Comparison of ENCODE assay signal across 8 cellular contexts in genomic region chrX:3651272-3651671, GRCh38.
DNase-seq lines count a peak whose midpoint lies in the region; ATAC-seq and TF ChIP-seq lines count a peak whose summit lies in the region.

No MANE protein-coding gene starts in this region.

- peaks cover 24% of the 10 kb centered on the region for H3K36me3 Mint-ChIP-seq in GM23338 (ENCODE audit: low read depth)

- H3K36me3 ChIP-seq in GM23338 (ENCODE audit: insufficient read depth) (peaks cover 7% of the 10 kb centered on the region; the same call in 1 of the 2 replicates), SK-N-SH (replicated peaks in 1 of 2; ENCODE audit: control insufficient read depth in 1 of 2, insufficient read depth in 2 of 2, low read length in 1 of 2) (peaks cover 0 to 4% of the 10 kb centered on the region in 2 experiments)

- no peak for ATAC-seq in GM23338

- 5% methylated on average over 4 of the region's 4 CpGs for WGBS in SK-N-SH (ENCODE audit: low lambda C conversion rate)

- POLR2A ChIA-PET in SK-N-SH (lab: Yijun Ruan, JAX), result interaction anchor here (1.2 kb wide), 1 partner anchor 162 kb away, joined by 3 read pairs; no protein-coding TSS in a partner anchor

- H3K9me2 ChIP-seq in GM23338 (ENCODE audit: insufficient read depth), result no peaks in the 10 kb centered on the region
- H3K9me2 ChIP-seq in SK-N-SH, result no peaks in the 10 kb centered on the region

- H4K20me1 ChIP-seq in GM23338 (replicated peaks; ENCODE audit: insufficient read depth) (no peaks in the 10 kb centered on the region), SK-N-SH (ENCODE audit: insufficient read depth) (no peaks in the 10 kb centered on the region)

- peaks cover 2% of the 10 kb centered on the region; the same call in 2 of the 3 replicates for H3K9me3 Mint-ChIP-seq in GM23338

- no peak for TF ChIP-seq EP300 in SK-N-SH (IDR thresholded peaks at IDR 0.05; ENCODE audit: borderline replicate concordance in 1 of 2, low read depth in 1 of 2, low read length in 1 of 2)

- H3K9ac ChIP-seq in SK-N-SH, result no peak overlapping the region

- H3K4me1 Mint-ChIP-seq in GM23338, result no peaks in the 10 kb centered on the region

- CTCF ChIA-PET in SK-N-SH (lab: Yijun Ruan, JAX), result interaction anchor here (0.6 to 1.7 kb wide), 10 partner anchors 8 to 301 kb away, joined by 3 to 11 read pairs (median 4); no protein-coding TSS in a partner anchor

- TF ChIP-seq CTCF in AG09319 (IDR thresholded peaks at IDR 0.05; ENCODE audit: low read depth, low read length) (peak; percentile 45), GM23338 (conservative IDR thresholded peaks at IDR 0.05; ENCODE audit: low read depth in 2 of 2) (peak in 1 of 2 experiments; percentile 56; a peak in 3 of 4 replicates), SK-N-SH (IDR thresholded peaks at IDR 0.05) (peak; percentile 80)

- H3K27me3 ChIP-seq in GM23338 (ENCODE audit: insufficient read depth) (no peaks in the 10 kb centered on the region), SK-N-SH (ENCODE audit: insufficient read depth) (no peaks in the 10 kb centered on the region)

- peak; percentile 63 for TF ChIP-seq RAD21 in SK-N-SH (IDR thresholded peaks at IDR 0.05; ENCODE audit: low read length)

- no peak overlapping the region for H3K27ac ChIP-seq in GM23338 (ENCODE audit: low read depth)
- H3K27ac ChIP-seq in SK-N-SH (ENCODE audit: low read depth in 2 of 2, low read length in 1 of 2), result no peak overlapping the region

- H3K79me2 ChIP-seq in GM23338 (replicated peaks; ENCODE audit: insufficient read depth) (no peaks in the 10 kb centered on the region), SK-N-SH (ENCODE audit: insufficient read depth) (no peaks in the 10 kb centered on the region)

- H3K4me3 ChIP-seq in GM23338 (no peak overlapping the region), SK-N-SH (ENCODE audit: low read depth in 2 of 2, low read length in 1 of 2) (no peak overlapping the region)

- peak; percentile 14 for DNase-seq in AG09319 (ENCODE audit: extremely low read depth, low read depth)
- DNase-seq in GM23338 (ENCODE audit: low spot score), result peak; percentile 12
- peak; percentile 38 for DNase-seq in SK-N-SH
- DNase-seq in inferior parietal cortex (ENCODE audit: extremely low spot score), result peak; percentile 25
- DNase-seq in activated CD8-positive, alpha-beta memory T cell treated with anti-CD3 and anti-CD28 coated beads, Interleukin-2, amount 50 U/mL, for 4 hours, result no peak
- no peak for DNase-seq in activated CD4-positive, alpha-beta T cell treated with anti-CD3 and anti-CD28 coated beads for 1 hour
- no peak for DNase-seq in stimulated activated CD4-positive, alpha-beta T cell treated with anti-CD3 and anti-CD28 coated beads, Interleukin-4, amount 100 ng/mL, for 4 hours
- DNase-seq in middle frontal gyrus (ENCODE audit: extremely low spot score, low spot score), result no peak

- no peak overlapping the region for H3K27ac Mint-ChIP-seq in GM23338

- H3K4me2 ChIP-seq in GM23338, result no peak overlapping the region
- H3K4me2 ChIP-seq in SK-N-SH, result no peak overlapping the region

- H2AFZ ChIP-seq in GM23338 (no peak overlapping the region), SK-N-SH (ENCODE audit: low read depth) (no peak overlapping the region)

- no peaks in the 10 kb centered on the region for H3F3A ChIP-seq in GM23338 (replicated peaks; ENCODE audit: low read depth)
- no peaks in the 10 kb centered on the region for H3F3A ChIP-seq in SK-N-SH (replicated peaks; ENCODE audit: insufficient read depth)

- no peaks in the 10 kb centered on the region for H3K27me3 Mint-ChIP-seq in GM23338 (ENCODE audit: insufficient read depth, low read depth, poor library complexity)

- no peak overlapping the region for H3K4me3 Mint-ChIP-seq in GM23338

- H3K4me1 ChIP-seq in GM23338 (ENCODE audit: insufficient read depth) (no peaks in the 10 kb centered on the region), SK-N-SH (ENCODE audit: control insufficient read depth in 1 of 2, insufficient read depth in 2 of 2, low read depth in 1 of 2, low read length in 1 of 2) (no peaks in the 10 kb centered on the region)

- H3K9me3 ChIP-seq in SK-N-SH, result no peaks in the 10 kb centered on the region

TF ChIP-seq in GM23338, 12 proteins besides CTCF, POLR2A, EP300 and RAD21 (continues in another document):
- no peak for TF ChIP-seq ZNF331 (CRISPR knock-in tag; IDR thresholded peaks at IDR 0.05; ENCODE audit: low read depth)
- no peak for TF ChIP-seq NANOG (IDR thresholded peaks at IDR 0.05; ENCODE audit: borderline replicate concordance)
- no peak for TF ChIP-seq ETS1 (IDR thresholded peaks at IDR 0.05)
- TF ChIP-seq POLR2AphosphoS5 (IDR thresholded peaks at IDR 0.05; ENCODE audit: low read depth), result no peak

TF ChIP-seq in SK-N-SH, 30 proteins besides CTCF, POLR2A, EP300 and RAD21:
- no peak for TF ChIP-seq ZBTB33 (IDR thresholded peaks at IDR 0.05; ENCODE audit: borderline replicate concordance, low read depth)
- no peak for TF ChIP-seq USF2 (IDR thresholded peaks at IDR 0.05; ENCODE audit: borderline replicate concordance, low read depth, low read length)
- no peak for TF ChIP-seq YY1 (IDR thresholded peaks at IDR 0.05; ENCODE audit: low read depth)
- TF ChIP-seq GATA2 (CRISPR knock-in tag; IDR thresholded peaks at IDR 0.05), result no peak
- no peak for TF ChIP-seq MXI1 (IDR thresholded peaks at IDR 0.05; ENCODE audit: low read depth, low read length)
- no peak for TF ChIP-seq RCOR1 (IDR thresholded peaks at IDR 0.05; ENCODE audit: low read length)
- no peak for TF ChIP-seq RXRA (IDR thresholded peaks at IDR 0.05; ENCODE audit: borderline replicate concordance, low read depth)
- TF ChIP-seq NRF1 (IDR thresholded peaks at IDR 0.05; ENCODE audit: low read depth, low read length), result no peak
- TF ChIP-seq REST (IDR thresholded peaks at IDR 0.05; ENCODE audit: low read depth, low read length), result no peak

Comparison
In these comparisons a context has a peak if more than half of its experiments do, and no peak if none do; other contexts are left out.
1. DNase-seq: peak in AG09319 (single experiment), GM23338 (single experiment), SK-N-SH (single experiment) and inferior parietal cortex (single experiment); none in activated CD8-positive, alpha-beta memory T cell treated with anti-CD3 and anti-CD28 coated beads, Interleukin-2, amount 50 U/mL, for 4 hours (single experiment), activated CD4-positive, alpha-beta T cell treated with anti-CD3 and anti-CD28 coated beads for 1 hour (single experiment), stimulated activated CD4-positive, alpha-beta T cell treated with anti-CD3 and anti-CD28 coated beads, Interleukin-4, amount 100 ng/mL, for 4 hours (0 of 2) and middle frontal gyrus (single experiment).